Comparison of ENCODE assay signal across 20 cellular contexts in genomic region chr20:24676978-24677370, GRCh38.
DNase-seq lines count a peak whose midpoint lies in the region; ATAC-seq lines count a peak whose summit lies in the region.
"Had no signal": no experiment of that assay in that cellular context is flagged by ENCODE, and none has a peak within 500 bp of the region (broad histone marks: within the 10 kb centered on the region; RNA-seq: fewer than 3 reads in every experiment).

No MANE protein-coding gene starts in this region.

- DNase-seq in activated effector memory CD4-positive, alpha-beta T cell treated with anti-CD3 and anti-CD28 coated beads, Interleukin-2, amount 50 U/mL, for 16 hours: peak; percentile 24
- no peak for DNase-seq in activated effector memory CD4-positive, alpha-beta T cell treated with Interleukin-2 at 50 U/mL for 16 hours
- peak; percentile 34 for DNase-seq in islet precursor cell
- peak; percentile 35 for DNase-seq in posterior vena cava (ENCODE audit: low spot score)
- DNase-seq in activated T-cell treated with anti-CD3 and anti-CD28 coated beads, Interleukin-2, amount 50 U/mL, for 48 hours: no peak
- DNase-seq in activated CD8-positive, alpha-beta memory T cell treated with anti-CD3 and anti-CD28 coated beads, Interleukin-2, amount 50 U/mL, for 4 hours: no peak
- DNase-seq: ACHN; C1 segment of cervical spinal cord; Calu3; CD8-positive, alpha-beta T cell; DMS153; Kasumi-1; NCI-H1694 treated with DMSO at 0.1 percent for 48 hours; NCI-H446 treated with DMSO at 0.1 percent for 48 hours; NCI-H526 treated with DMSO at 0.1 percent for 48 hours; OCI-M1 had no signal

- peak overlapping the region; percentile 31 for H3K27ac ChIP-seq in temporal lobe (ENCODE audit: low read depth, low read length)
- H3K27ac ChIP-seq: 22Rv1, SJSA1 had no signal

- intact Hi-C loops in posterior vena cava (cut with DNase I): no loop called here

- no peak for ATAC-seq in GM19023 (IDR thresholded peaks at IDR 0.05; ENCODE audit: unreplicated experiment)
- ATAC-seq: CD8-positive, alpha-beta T cell had no signal

Comparison
In these comparisons a context has a peak if more than half of its experiments do, and no peak if none do; other contexts are left out.
1. DNase-seq: peak in activated effector memory CD4-positive, alpha-beta T cell treated with anti-CD3 and anti-CD28 coated beads, Interleukin-2, amount 50 U/mL, for 16 hours (single experiment), islet precursor cell (single experiment) and posterior vena cava (single experiment); none in activated effector memory CD4-positive, alpha-beta T cell treated with Interleukin-2 at 50 U/mL for 16 hours (single experiment), activated T-cell treated with anti-CD3 and anti-CD28 coated beads, Interleukin-2, amount 50 U/mL, for 48 hours (0 of 2) and activated CD8-positive, alpha-beta memory T cell treated with anti-CD3 and anti-CD28 coated beads, Interleukin-2, amount 50 U/mL, for 4 hours (single experiment).